In the genomic region with DNA sequence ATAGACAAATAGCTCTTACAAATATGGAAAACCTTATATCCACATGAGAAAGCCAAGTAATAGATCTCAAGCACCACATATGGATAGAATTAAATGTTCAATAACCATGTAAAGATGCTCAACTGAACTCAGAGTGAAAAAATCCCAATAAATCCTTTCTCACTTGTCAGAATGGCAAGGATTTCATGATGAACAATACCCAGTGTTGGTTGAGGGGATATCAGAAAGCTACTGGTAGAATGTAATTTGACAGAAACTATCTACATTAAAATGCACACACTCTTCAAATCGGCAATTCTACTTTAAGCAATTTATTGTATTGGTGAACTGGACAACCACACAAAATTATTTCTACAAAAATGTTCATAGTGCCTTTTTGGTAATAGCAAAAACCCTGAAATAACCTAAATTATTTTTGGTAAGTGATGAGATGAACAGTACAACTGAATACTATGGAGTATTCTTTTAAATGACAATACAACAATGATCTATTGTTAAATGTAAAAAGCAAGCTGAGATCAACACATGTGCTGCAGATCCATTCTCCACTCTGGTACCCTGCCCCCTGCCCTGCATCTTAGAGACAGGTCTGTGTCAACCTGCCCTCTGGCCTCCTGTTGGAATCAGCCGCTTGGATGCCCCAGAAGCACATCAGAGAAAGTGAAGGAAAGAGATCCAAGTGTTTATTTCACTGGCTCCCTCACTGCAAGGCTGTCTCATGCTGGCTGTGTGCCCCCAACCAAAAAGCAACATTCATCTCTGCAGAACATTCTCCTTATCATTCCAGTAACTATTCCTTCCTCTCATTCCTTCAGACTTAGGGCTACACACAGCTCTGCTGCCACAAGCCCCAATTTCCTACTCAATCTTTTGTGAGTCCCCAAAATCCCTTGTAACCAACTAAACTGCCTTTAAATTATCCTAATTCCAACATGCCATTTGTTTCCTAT, we compare ENCODE assay signal across 19 cellular contexts.
DNase-seq lines count a peak whose midpoint lies in the region; ATAC-seq, FAIRE-seq and TF ChIP-seq lines count a peak whose summit lies in the region.
"Had no signal": no experiment of that assay in that cellular context is flagged by ENCODE, and none has a peak within 500 bp of the region (broad histone marks: within the 10 kb centered on the region; RNA-seq: fewer than 3 reads in every experiment).

No MANE protein-coding gene starts in this region.

- ATAC-seq in gastroesophageal sphincter (no peak), left lobe of liver (no peak)

- no peaks in the 10 kb centered on the region for H3K79me2 ChIP-seq in astrocyte (ENCODE audit: insufficient read depth, low read length)

- FAIRE-seq in astrocyte (lab: Jason Lieb, UNC): no peak

- no peak for TF ChIP-seq EP300 in esophagus muscularis mucosa (IDR thresholded peaks at IDR 0.05)
- no peak for TF ChIP-seq EP300 in gastroesophageal sphincter (IDR thresholded peaks at IDR 0.05)

- H3K4me1 ChIP-seq in astrocyte (ENCODE audit: insufficient read depth, low read length): no peaks in the 10 kb centered on the region
- H3K4me1 ChIP-seq in esophagus muscularis mucosa: peaks cover 0 to 33% (median 17%) of the 10 kb centered on the region in 4 donors
- peaks cover 0 to 10% (median 0%) of the 10 kb centered on the region in 3 donors for H3K4me1 ChIP-seq in gastroesophageal sphincter
- H3K4me1 ChIP-seq: Peyer's patch had no signal

- peaks cover 5% of the 10 kb centered on the region for H3K9me3 Mint-ChIP-seq in astrocyte (ENCODE audit: unreplicated experiment)

- in situ Hi-C loops in KBM-7 (cut with MboI; ENCODE audit: low pct_unique_long_range_greater_than_20kb, low sequenced_read_pairs): no loop called here

- peak; percentile 69 for DNase-seq in astrocyte (ENCODE audit: low read depth)
- peak; percentile 45 for DNase-seq in esophagus muscularis mucosa (ENCODE audit: extremely low spot score)
- DNase-seq in left kidney (ENCODE audit: low read depth, low spot score): peak; percentile 8
- DNase-seq in superior temporal gyrus (ENCODE audit: extremely low spot score): peak; percentile 70
- no peak for DNase-seq in SK-N-DZ (ENCODE audit: low spot score)
- DNase-seq in KBM-7: no peak
- no peak for DNase-seq in left lobe of liver (ENCODE audit: low spot score)
- DNase-seq: CD4-positive, CD25-positive, alpha-beta regulatory T cell; COR-L47; DMS79; GM23248; HCEC 1CT; NCI-H2029 treated with DMSO at 0.1 percent for 48 hours; NCI-H2171 treated with DMSO at 0.1 percent for 48 hours; NCI-H524 treated with DMSO at 0.1 percent for 48 hours; NCI-H82; Peyer's patch had no signal

- H3K27me3 Mint-ChIP-seq in astrocyte (ENCODE audit: low read depth, unreplicated experiment): no peaks in the 10 kb centered on the region

- H3K36me3 ChIP-seq in astrocyte (ENCODE audit: insufficient read depth, low read length) (no peaks in the 10 kb centered on the region), esophagus muscularis mucosa (no peaks in the 10 kb centered on the region), gastroesophageal sphincter (no peaks in the 10 kb centered on the region)
- H3K36me3 ChIP-seq: Peyer's patch had no signal

- no peaks in the 10 kb centered on the region for H3K4me1 Mint-ChIP-seq in astrocyte (ENCODE audit: low read depth, unreplicated experiment)
- H3K4me1 Mint-ChIP-seq: CD4-positive, CD25-positive, alpha-beta regulatory T cell had no signal

- H3K36me3 Mint-ChIP-seq in astrocyte (ENCODE audit: low read depth, unreplicated experiment): no peaks in the 10 kb centered on the region
- H3K36me3 Mint-ChIP-seq: CD4-positive, CD25-positive, alpha-beta regulatory T cell had no signal

- H3K27ac Mint-ChIP-seq in astrocyte (ENCODE audit: unreplicated experiment): no peak overlapping the region
- H3K27ac Mint-ChIP-seq: CD4-positive, CD25-positive, alpha-beta regulatory T cell had no signal

- no peaks in the 10 kb centered on the region for H4K20me1 ChIP-seq in astrocyte (ENCODE audit: insufficient read depth, low read length)

- WGBS in esophagus muscularis mucosa: 63% methylated on average over 2 of the region's 2 CpGs
- 39 to 41% methylated on average over 2 of the region's 2 CpGs for WGBS in gastroesophageal sphincter (ENCODE audit: low coverage in 1 of 2), 2 donors

- intact Hi-C loops in esophagus muscularis mucosa (cut with DNase I): no loop called here

- H3K27ac ChIP-seq in astrocyte (ENCODE audit: low read depth, low read length): no peak overlapping the region
- H3K27ac ChIP-seq in esophagus muscularis mucosa (replicated peaks in 1 of 4): peak overlapping the region in 3 of 4 donors; percentile 17 to 27 (median 18)
- H3K27ac ChIP-seq in gastroesophageal sphincter: no peak overlapping the region
- H3K27ac ChIP-seq: GM23248, KMS-11, Peyer's patch had no signal

- TF ChIP-seq CTCF in astrocyte (IDR thresholded peaks at IDR 0.05; ENCODE audit: insufficient read depth, low read depth, low read length) (no peak), esophagus muscularis mucosa (IDR thresholded peaks at IDR 0.05) (no peak), gastroesophageal sphincter (IDR thresholded peaks at IDR 0.05) (no peak)

- no peak overlapping the region for H3K4me3 Mint-ChIP-seq in astrocyte (ENCODE audit: unreplicated experiment)
- H3K4me3 Mint-ChIP-seq: CD4-positive, CD25-positive, alpha-beta regulatory T cell had no signal

- H3K9me3 ChIP-seq in astrocyte (ENCODE audit: insufficient read depth, low read depth, low read length) (no peaks in the 10 kb centered on the region), esophagus muscularis mucosa (no peaks in the 10 kb centered on the region), gastroesophageal sphincter (no peaks in the 10 kb centered on the region)
- H3K9me3 ChIP-seq: Peyer's patch had no signal

- H3K27me3 ChIP-seq in astrocyte (ENCODE audit: insufficient read depth, low read length) (no peaks in the 10 kb centered on the region), esophagus muscularis mucosa (no peaks in the 10 kb centered on the region), gastroesophageal sphincter (no peaks in the 10 kb centered on the region)
- H3K27me3 ChIP-seq: Peyer's patch had no signal

- H3K4me2 ChIP-seq in astrocyte (ENCODE audit: low read length): no peak overlapping the region
- H3K4me2 ChIP-seq: KMS-11 had no signal

- H2AFZ ChIP-seq in astrocyte (ENCODE audit: low read depth, low read length): no peak overlapping the region
- H2AFZ ChIP-seq: GM23248 had no signal

- TF ChIP-seq POLR2A in esophagus muscularis mucosa (IDR thresholded peaks at IDR 0.05; ENCODE audit: low read depth) (no peak), gastroesophageal sphincter (IDR thresholded peaks at IDR 0.05) (no peak)

- H3K4me3 ChIP-seq in astrocyte (ENCODE audit: insufficient read depth, low read depth, low read length) (no peak overlapping the region), esophagus muscularis mucosa (no peak overlapping the region), gastroesophageal sphincter (no peak overlapping the region)
- H3K4me3 ChIP-seq: GM23248, Peyer's patch had no signal

- H3K9ac ChIP-seq in astrocyte (ENCODE audit: low read length): no peak overlapping the region
- H3K9ac ChIP-seq: GM23248, KMS-11 had no signal

Comparison
In these comparisons a context has a peak if more than half of its experiments do, and no peak if none do; other contexts are left out.
1. DNase-seq: peak in astrocyte (single experiment), esophagus muscularis mucosa (single experiment), left kidney (single experiment) and superior temporal gyrus (single experiment); none in SK-N-DZ (single experiment), KBM-7 (single experiment) and left lobe of liver (single experiment).
2. H3K27ac ChIP-seq: peak in esophagus muscularis mucosa (3 of 4); none in astrocyte (single experiment) and gastroesophageal sphincter (0 of 4).